In genomic region chr4:101192244-101192643, GRCh38 we compare ENCODE assay signal across 1 cellular context.
TF ChIP-seq lines count a peak whose summit lies in the region.

No MANE protein-coding gene starts in this region.

TF ChIP-seq in GM12878, 131 proteins besides CTCF, POLR2A, EP300 and RAD21 (continued from another document):
- no peak for TF ChIP-seq ZBTB11 (CRISPR knock-in tag; IDR thresholded peaks at IDR 0.05)
- TF ChIP-seq YBX1 (IDR thresholded peaks at IDR 0.05): no peak
